8 cellular contexts compared by ENCODE assay signal in genomic region chr1:168082008-168082876, GRCh38. TPM values are rescaled to one million over a fixed set of nuclear protein-coding genes. Genes with fewer than 3 reads are reported as not detected.
DNase-seq lines count a peak whose midpoint lies in the region; ATAC-seq and TF ChIP-seq lines count a peak whose summit lies in the region.

No MANE protein-coding gene starts in this region.

- intact Hi-C loops in dorsolateral prefrontal cortex (cut with DNase I): loop anchor here (2.0 to 10.0 kb wide), 4 partner anchors 145 to 360 kb away; partner anchors contain the start of genes DCAF6 (in 2 of the 2), MPC2 (in 2 of the 2) and MPZL1 (in 2 of the 2)

- H3K4me3 Mint-ChIP-seq in memory B cell: no peak overlapping the region

- no peak overlapping the region for H3K27ac Mint-ChIP-seq in memory B cell

- TF ChIP-seq CTCF in HL-60 (IDR thresholded peaks at IDR 0.05; ENCODE audit: insufficient read depth, low read length) (peak; percentile 98), dorsolateral prefrontal cortex (IDR thresholded peaks at IDR 0.05 in 54 of 56, conservative IDR thresholded peaks at IDR 0.05 in 2 of 56; ENCODE audit: low read depth in 1 of 56, partially characterized antibody in 56 of 56) (peak; percentile 57 to 91 (median 83))

- H3K27me3 Mint-ChIP-seq in memory B cell: no peaks in the 10 kb centered on the region

- ATAC-seq in GM21367 (IDR thresholded peaks at IDR 0.05; ENCODE audit: unreplicated experiment) (peak; percentile 79), memory B cell (ENCODE audit: low read depth) (peak; percentile 84)

- H3K4me1 Mint-ChIP-seq in memory B cell: peaks cover 2% of the 10 kb centered on the region

- H3K4me3 ChIP-seq in HL-60 (replicated peaks; ENCODE audit: insufficient read depth, low read length): no peak overlapping the region
- no peak overlapping the region for H3K4me3 ChIP-seq in dorsolateral prefrontal cortex

- no peak overlapping the region for H3K27ac ChIP-seq in HL-60 (replicated peaks)
- peak overlapping the region in 45 of 59 donors; percentile 2 to 83 (median 44) for H3K27ac ChIP-seq in dorsolateral prefrontal cortex

- peak; percentile 89 for DNase-seq in D341Med (ENCODE audit: low spot score)
- DNase-seq in HL-60 (ENCODE audit: low read depth in 1 of 2, low spot score in 1 of 2): peak; percentile 30 to 74
- peak; percentile 91 for DNase-seq in NCI-H82 (lab: John Stamatoyannopoulos, UW)
- peak; percentile 73 to 78 for DNase-seq in activated CD4-positive, alpha-beta T cell treated with anti-CD3 and anti-CD28 coated beads, Interleukin-2, amount 50 U/mL, for 48 hours
- DNase-seq in dorsolateral prefrontal cortex: peak; percentile 55 to 84 (median 77)
- DNase-seq in memory B cell (ENCODE audit: low spot score in 2 of 2): peak; percentile 48 to 56
- peak; percentile 44 to 49 for DNase-seq in stimulated activated CD8-positive, alpha-beta memory T cell treated with anti-CD3 and anti-CD28 coated beads, Interleukin-15, amount 100 ng/mL, for 48 hours (ENCODE audit: low read depth in 2 of 2)

- H3K9me3 Mint-ChIP-seq in memory B cell: no peaks in the 10 kb centered on the region

- no peaks in the 10 kb centered on the region for H3K27me3 ChIP-seq in HL-60 (ENCODE audit: insufficient read depth, poor library complexity, severe bottlenecking)
- no peaks in the 10 kb centered on the region for H3K27me3 ChIP-seq in dorsolateral prefrontal cortex

- H3K36me3 Mint-ChIP-seq in memory B cell: no peaks in the 10 kb centered on the region

RNA-seq across cellular contexts. Expression of gene GPR161, which starts 54.5 kb away (rescaled TPM):
- 10 to 100 TPM in 108 of 120 experiments, 1 to 10 TPM in 12; 7.9 to 19.9 (median 13.2) TPM for total RNA-seq in dorsolateral prefrontal cortex
